In genomic region chr2:240875228-240876034, GRCh38 we compare ENCODE assay signal across 25 cellular contexts. TPM values are rescaled to one million over a fixed set of nuclear protein-coding genes. Genes with fewer than 3 reads are reported as not detected.
DNase-seq lines count a peak whose midpoint lies in the region; ATAC-seq and TF ChIP-seq lines count a peak whose summit lies in the region.
"Had no signal": no experiment of that assay in that cellular context is flagged by ENCODE, and none has a peak within 500 bp of the region (broad histone marks: within the 10 kb centered on the region; RNA-seq: fewer than 3 reads in every experiment).

No MANE protein-coding gene starts in this region.

- TF ChIP-seq CTCF in SK-N-SH (IDR thresholded peaks at IDR 0.05) (no peak), liver (IDR thresholded peaks at IDR 0.05; ENCODE audit: low read depth, low read length, missing input control) (peak; percentile 1), upper lobe of right lung (IDR thresholded peaks at IDR 0.05) (no peak)

- H2AFZ ChIP-seq in SK-N-SH (ENCODE audit: low read depth) = no peak overlapping the region
- no peak overlapping the region for H2AFZ ChIP-seq in trophoblast cell (ENCODE audit: insufficient read depth, low read length, poor library complexity)

- H2BK120ac ChIP-seq in trophoblast cell (ENCODE audit: insufficient read depth, low read length, poor library complexity) = no peak overlapping the region

- H4K20me1 ChIP-seq in SK-N-SH (ENCODE audit: insufficient read depth) = no peaks in the 10 kb centered on the region

- H2BK5ac ChIP-seq in trophoblast cell (ENCODE audit: low read depth, low read length, poor library complexity) = no peak overlapping the region

- no peak overlapping the region for H3K14ac ChIP-seq in trophoblast cell (ENCODE audit: low read length)

- H3K4me3 ChIP-seq in SK-N-SH (ENCODE audit: low read depth in 2 of 2, low read length in 1 of 2) = no peak overlapping the region
- H3K4me3 ChIP-seq in duodenal mucosa (ENCODE audit: low read depth in 1 of 2, low read length in 2 of 2) = no peak overlapping the region
- no peak overlapping the region for H3K4me3 ChIP-seq in liver (ENCODE audit: low read depth in 1 of 3, low read length in 3 of 3)
- no peak overlapping the region for H3K4me3 ChIP-seq in upper lobe of right lung
- no peak overlapping the region for H3K4me3 ChIP-seq in trophoblast cell (ENCODE audit: low read depth, low read length)
- H3K4me3 ChIP-seq: GM12878, Peyer's patch had no signal

- no peak overlapping the region for H3K27ac ChIP-seq in SK-N-SH (ENCODE audit: low read depth in 2 of 2, low read length in 1 of 2)
- H3K27ac ChIP-seq in duodenal mucosa (ENCODE audit: low read depth, low read length) = peak overlapping the region; percentile 10
- H3K27ac ChIP-seq in liver (ENCODE audit: low read depth in 1 of 2, low read length in 2 of 2) = peak overlapping the region in 1 of 2 donors; percentile 59
- H3K27ac ChIP-seq in upper lobe of right lung = no peak overlapping the region
- H3K27ac ChIP-seq in trophoblast cell (ENCODE audit: low read depth, low read length) = no peak overlapping the region
- H3K27ac ChIP-seq: 22Rv1 had no signal

- 45% methylated on average over 8 of the region's 22 CpGs for WGBS in SK-N-SH (ENCODE audit: low lambda C conversion rate)
- WGBS in liver = 61% methylated on average over 22 of the region's 22 CpGs
- WGBS in trophoblast cell (ENCODE audit: extremely low coverage, insufficient coverage, insufficient read length) = no CpG with 5 or more reads among the region's 22 CpGs

- POLR2A ChIA-PET in SK-N-SH (lab: Yijun Ruan, JAX) = no interaction called here

- H3K18ac ChIP-seq in trophoblast cell (ENCODE audit: low read length) = no peak overlapping the region

- H3K79me2 ChIP-seq in SK-N-SH (ENCODE audit: insufficient read depth) (no peaks in the 10 kb centered on the region), trophoblast cell (ENCODE audit: control insufficient read depth, insufficient read depth, low read length, poor library complexity) (no peaks in the 10 kb centered on the region)

- H3K4me2 ChIP-seq in SK-N-SH = no peak overlapping the region
- H3K4me2 ChIP-seq in trophoblast cell (ENCODE audit: low read length) = no peak overlapping the region

- no peak overlapping the region for H3K9ac ChIP-seq in SK-N-SH
- no peak overlapping the region for H3K9ac ChIP-seq in duodenal mucosa (ENCODE audit: low read depth in 1 of 2, low read length in 2 of 2)
- no peak overlapping the region for H3K9ac ChIP-seq in liver (ENCODE audit: low read depth in 1 of 2, low read length in 2 of 2)
- H3K9ac ChIP-seq in trophoblast cell (ENCODE audit: low read length) = no peak overlapping the region

- H3F3A ChIP-seq in SK-N-SH (replicated peaks; ENCODE audit: insufficient read depth) = no peaks in the 10 kb centered on the region

- H4K8ac ChIP-seq in trophoblast cell (ENCODE audit: low read depth, low read length) = no peak overlapping the region

- no peak overlapping the region for H3K23ac ChIP-seq in trophoblast cell (ENCODE audit: low read length)

- no peaks in the 10 kb centered on the region for H3K27me3 ChIP-seq in SK-N-SH (ENCODE audit: insufficient read depth)
- no peaks in the 10 kb centered on the region for H3K27me3 ChIP-seq in duodenal mucosa (ENCODE audit: control insufficient read depth in 1 of 2, insufficient read depth in 2 of 2, low read length in 2 of 2)
- no peaks in the 10 kb centered on the region for H3K27me3 ChIP-seq in liver (ENCODE audit: control insufficient read depth in 4 of 4, insufficient read depth in 4 of 4, low read length in 3 of 4)
- no peaks in the 10 kb centered on the region for H3K27me3 ChIP-seq in upper lobe of right lung
- no peaks in the 10 kb centered on the region for H3K27me3 ChIP-seq in trophoblast cell (ENCODE audit: insufficient read depth, low read length)
- H3K27me3 ChIP-seq: Peyer's patch had no signal

- no peaks in the 10 kb centered on the region for H3K79me1 ChIP-seq in trophoblast cell (ENCODE audit: low read length)

- H4K12ac ChIP-seq in trophoblast cell (ENCODE audit: low read depth, low read length) = no peak overlapping the region

- TF ChIP-seq EP300 in SK-N-SH (IDR thresholded peaks at IDR 0.05; ENCODE audit: borderline replicate concordance in 1 of 2, low read depth in 1 of 2, low read length in 1 of 2) = no peak

- no peak for TF ChIP-seq RAD21 in SK-N-SH (IDR thresholded peaks at IDR 0.05; ENCODE audit: low read length)
- TF ChIP-seq RAD21 in liver (IDR thresholded peaks at IDR 0.05) = no peak

- H3K9me2 ChIP-seq in SK-N-SH = no peaks in the 10 kb centered on the region

- intact Hi-C loops in upper lobe of right lung (cut with DNase I) = no loop called here

- no peak for ATAC-seq in SK-N-SH treated with all-trans-retinoic acid at 6 μM for 48 hours
- no peak for ATAC-seq in upper lobe of right lung
- no peak for ATAC-seq in GM19328 (IDR thresholded peaks at IDR 0.05; ENCODE audit: unreplicated experiment)
- ATAC-seq: GM12878, Right ventricle myocardium inferior had no signal

- DNase-seq in SK-N-SH = peak; percentile 21
- peak; percentile 53 for DNase-seq in upper lobe of right lung
- DNase-seq in trophoblast cell = no peak
- no peak for DNase-seq in T-helper 1 cell
- DNase-seq: AML-193; DMS53; EL; HCEC 1CT; Kasumi-1; MM.1S; NCI-H1092; NCI-H146; NCI-H2029 treated with DMSO at 0.1 percent for 48 hours; NCI-H2171 treated with DMSO at 0.1 percent for 48 hours; NCI-H446; NCI-H69; NK-92 treated with Interleukin-12 subunit alpha and Interleukin-12 subunit beta, amount 100 ng/mL, for 24 hours had no signal

- H4K91ac ChIP-seq in trophoblast cell (ENCODE audit: low read depth, low read length) = no peak overlapping the region

- CTCF ChIA-PET in SK-N-SH (lab: Yijun Ruan, JAX) = interaction anchor here (0.9 to 4.6 kb wide), 3 partner anchors 23 to 39 kb away, joined by 3 to 20 read pairs (median 9); no protein-coding TSS in a partner anchor

- no peak overlapping the region for H2BK12ac ChIP-seq in trophoblast cell (ENCODE audit: low read length)

- H3K4ac ChIP-seq in trophoblast cell (ENCODE audit: low read depth, low read length) = no peak overlapping the region

- no peaks in the 10 kb centered on the region for H3K9me3 ChIP-seq in SK-N-SH
- no peaks in the 10 kb centered on the region for H3K9me3 ChIP-seq in duodenal mucosa (ENCODE audit: control insufficient read depth in 1 of 2, low read length in 2 of 2)
- H3K9me3 ChIP-seq in liver (ENCODE audit: control insufficient read depth in 4 of 4, low read length in 3 of 4) = no peaks in the 10 kb centered on the region
- no peaks in the 10 kb centered on the region for H3K9me3 ChIP-seq in upper lobe of right lung
- peaks cover 2% of the 10 kb centered on the region for H3K9me3 ChIP-seq in trophoblast cell (ENCODE audit: insufficient read depth, low read depth, low read length)
- H3K9me3 ChIP-seq: Peyer's patch had no signal

- H2AK5ac ChIP-seq in trophoblast cell (ENCODE audit: low read length) = no peak overlapping the region

- H3K4me1 ChIP-seq in SK-N-SH (ENCODE audit: control insufficient read depth in 1 of 2, insufficient read depth in 2 of 2, low read depth in 1 of 2, low read length in 1 of 2) (peaks cover 0 to 8% of the 10 kb centered on the region in 2 experiments; a peak in 1 of 4 replicates), duodenal mucosa (ENCODE audit: control insufficient read depth in 1 of 2, insufficient read depth in 2 of 2, low read length in 2 of 2) (peaks cover 36 to 37% of the 10 kb centered on the region in 2 donors), liver (ENCODE audit: control insufficient read depth in 4 of 4, insufficient read depth in 4 of 4, low read length in 3 of 4) (peaks cover 22 to 93% (median 77%) of the 10 kb centered on the region in 4 donors), upper lobe of right lung (no peaks in the 10 kb centered on the region), trophoblast cell (ENCODE audit: control insufficient read depth in 1 of 2, insufficient read depth in 2 of 2, low read length in 2 of 2) (no peaks in the 10 kb centered on the region)

- H3K36me3 ChIP-seq in SK-N-SH (replicated peaks in 1 of 2; ENCODE audit: control insufficient read depth in 1 of 2, insufficient read depth in 2 of 2, low read length in 1 of 2) (no peaks in the 10 kb centered on the region), duodenal mucosa (ENCODE audit: control insufficient read depth in 1 of 2, insufficient read depth in 2 of 2, low read length in 2 of 2) (no peaks in the 10 kb centered on the region), liver (ENCODE audit: control insufficient read depth in 4 of 4, insufficient read depth in 3 of 4, low read depth in 1 of 4, low read length in 3 of 4) (peaks cover 2 to 25% (median 7%) of the 10 kb centered on the region in 4 donors), upper lobe of right lung (no peaks in the 10 kb centered on the region), trophoblast cell (ENCODE audit: control insufficient read depth in 1 of 2, insufficient read depth in 2 of 2, low read length in 2 of 2) (no peaks in the 10 kb centered on the region)
- H3K36me3 ChIP-seq: Peyer's patch had no signal

TF ChIP-seq in SK-N-SH treated with all-trans-retinoic acid at 6 μM for 48 hours, 23 proteins besides CTCF, POLR2A, EP300 and RAD21 (continues in another document):
- TF ChIP-seq BACH2 (CRISPR knock-in tag; IDR thresholded peaks at IDR 0.05; ENCODE audit: borderline replicate concordance) = no peak

RNA-seq across cellular contexts. Expression of gene AGXT, which starts 6.8 kb away (rescaled TPM):
- polyA plus RNA-seq in SK-N-SH (2012; rRNA removed) (not detected in 2 replicates), liver (1,000 to 10,000 TPM; 1,307 to 1,572 TPM)
- not detected in 2 replicates for polyA plus RNA-seq in SK-N-SH (2012; cell fraction: cytosol; rRNA removed)
- polyA plus RNA-seq in SK-N-SH (2012; cell fraction: nucleus; rRNA removed) = not detected in 2 replicates
- total RNA-seq in liver (1,000 to 10,000 TPM in 1 of 2 donors, 100 to 1,000 TPM in 1; 254 to 1,548 TPM), upper lobe of right lung (not detected)
- not detected in 2 replicates for polyA plus RNA-seq in trophoblast cell (2013)
- total RNA-seq: Right ventricle myocardium inferior had no signal
- polyA plus RNA-seq: GM12878 had no signal

RNA-seq across cellular contexts. Expression of gene MAB21L4, which starts 20.5 kb away (rescaled TPM):
- polyA plus RNA-seq in SK-N-SH (2012; rRNA removed) (not detected in 2 replicates), liver (1 to 10 TPM; 1.6 to 8.8 TPM)
- not detected in 2 replicates for polyA plus RNA-seq in SK-N-SH (2012; cell fraction: cytosol; rRNA removed)
- not detected in 2 replicates for polyA plus RNA-seq in SK-N-SH (2012; cell fraction: nucleus; rRNA removed)
- total RNA-seq in liver (under 1 TPM; 0.59 to 0.65 TPM), upper lobe of right lung (22.2 TPM)
- 0.04 and 0.08 TPM in 2 replicates for polyA plus RNA-seq in trophoblast cell (2013)
- total RNA-seq: GM12878, Right ventricle myocardium inferior had no signal

RNA-seq across cellular contexts. Expression of gene CROCC2, which starts 30.7 kb away (rescaled TPM):
- polyA plus RNA-seq in SK-N-SH (2012; rRNA removed) = not detected in 2 replicates
- polyA plus RNA-seq in SK-N-SH (2012; cell fraction: cytosol; rRNA removed) = not detected in 2 replicates
- 0.01 and 0.06 TPM in 2 replicates for polyA plus RNA-seq in SK-N-SH (2012; cell fraction: nucleus; rRNA removed)
- total RNA-seq in liver = under 1 TPM; under 0.01 to 0.08 TPM
- under 1 TPM; 0.01 to 0.13 TPM for polyA plus RNA-seq in liver
- total RNA-seq in upper lobe of right lung = 0.26 TPM
- not detected in 2 replicates for polyA plus RNA-seq in trophoblast cell (2013)
- total RNA-seq: GM12878, Right ventricle myocardium inferior had no signal
- polyA plus RNA-seq: GM12878 had no signal

RNA-seq across cellular contexts. Expression of gene KIF1A, which starts 55.4 kb away (rescaled TPM):
- 0.21 and 0.32 TPM in 2 replicates for polyA plus RNA-seq in SK-N-SH (2012; rRNA removed)
- 0.32 and 0.37 TPM in 2 replicates for polyA plus RNA-seq in SK-N-SH (2012; cell fraction: cytosol; rRNA removed)
- polyA plus RNA-seq in SK-N-SH (2012; cell fraction: nucleus; rRNA removed) = 0.56 and 1.3 TPM in 2 replicates
- total RNA-seq in liver = under 1 TPM; 0.08 to 0.14 TPM
- under 1 TPM; 0.03 to 0.21 TPM for polyA plus RNA-seq in liver
- total RNA-seq in upper lobe of right lung = 0.81 TPM
- polyA plus RNA-seq in trophoblast cell (2013) = 0.68 and 1.4 TPM in 2 replicates

Comparison
In these comparisons a context has a peak if more than half of its experiments do, and no peak if none do; other contexts are left out.
1. DNase-seq: peak in SK-N-SH (single experiment) and upper lobe of right lung (single experiment); none in trophoblast cell (0 of 2) and T-helper 1 cell (0 of 5).
2. RNA of gene AGXT, which starts 6.8 kb away (total RNA-seq): 254 to 1,548 TPM in liver; not detected in upper lobe of right lung (single experiment); every median in the first group is over 100 times any median in the second.
3. RNA of gene MAB21L4, which starts 20.5 kb away (total RNA-seq): 22.2 TPM in upper lobe of right lung (single experiment); 0.59 to 0.65 TPM in liver; every median in the first group is over 10 times any median in the second.